In genomic region chr10:37975407-37975991, GRCh38 we compare ENCODE assay signal across 8 cellular contexts. TPM values are rescaled to one million over a fixed set of nuclear protein-coding genes. Genes with fewer than 3 reads are reported as not detected.
DNase-seq lines count a peak whose midpoint lies in the region; ATAC-seq and TF ChIP-seq lines count a peak whose summit lies in the region.

No MANE protein-coding gene starts in this region.

- peak overlapping the region; percentile 84 to 98 (median 89) for H3K9ac ChIP-seq in BLaER1 treated with 17β-estradiol and CSF1 and Interleukin-3, amounts not matched to agents 10 nM and 100 nM

- H3K36me3 ChIP-seq in BLaER1 treated with 17β-estradiol and CSF1 and Interleukin-3, amounts not matched to agents 10 nM and 100 nM, result peaks cover 0 to 14% (median 10%) of the 10 kb centered on the region in 11 experiments; a peak in 12 of 22 replicates
- no peaks in the 10 kb centered on the region for H3K36me3 ChIP-seq in HEK293 (ENCODE audit: control insufficient read depth in 2 of 2, insufficient read depth in 1 of 2, low read length in 2 of 2)
- no peaks in the 10 kb centered on the region for H3K36me3 ChIP-seq in esophagus (ENCODE audit: control insufficient read depth in 2 of 2, insufficient read depth in 2 of 2, low read length in 1 of 2)
- peaks cover 5% of the 10 kb centered on the region for H3K36me3 ChIP-seq in neuron (ENCODE audit: insufficient read depth, low read length)

- H3K4me1 ChIP-seq in BLaER1 treated with 17β-estradiol and CSF1 and Interleukin-3, amounts not matched to agents 10 nM and 100 nM, result peaks cover 10 to 22% (median 14%) of the 10 kb centered on the region in 10 experiments
- H3K4me1 ChIP-seq in HEK293 (ENCODE audit: control insufficient read depth, insufficient read depth, low read length) (no peaks in the 10 kb centered on the region), esophagus (ENCODE audit: control insufficient read depth in 2 of 2, insufficient read depth in 2 of 2, low read length in 1 of 2) (no peaks in the 10 kb centered on the region), neuron (ENCODE audit: insufficient read depth, low read length) (peaks cover 8% of the 10 kb centered on the region)

- H4K20me1 ChIP-seq in BLaER1 treated with 17β-estradiol and CSF1 and Interleukin-3, amounts not matched to agents 10 nM and 100 nM, result no peaks in the 10 kb centered on the region

- H3K36me3 Mint-ChIP-seq in T-helper 1 cell treated with Interleukin-12 subunit alpha and Interleukin-12 subunit beta and Interleukin-4 antibody, amounts not matched to agents 30 μg/mL and 1 μg/mL, for 36 hours (ENCODE audit: low read depth), result peaks cover 15% of the 10 kb centered on the region

- ATAC-seq in GM18873 (IDR thresholded peaks at IDR 0.05; ENCODE audit: low FRiP score, unreplicated experiment), result no peak

- TF ChIP-seq CTCF in HEK293 (tag by site-specific recombination; IDR thresholded peaks at IDR 0.05), result no peak

- H3K27me3 ChIP-seq in BLaER1 treated with 17β-estradiol and CSF1 and Interleukin-3, amounts not matched to agents 10 nM and 100 nM, result no peaks in the 10 kb centered on the region
- H3K27me3 ChIP-seq in esophagus (ENCODE audit: control insufficient read depth in 1 of 2, insufficient read depth in 2 of 2, low read length in 2 of 2) (no peaks in the 10 kb centered on the region), neuron (ENCODE audit: insufficient read depth, low read length) (no peaks in the 10 kb centered on the region)

- H3K9me3 Mint-ChIP-seq in T-helper 1 cell treated with Interleukin-12 subunit alpha and Interleukin-12 subunit beta and Interleukin-4 antibody, amounts not matched to agents 30 μg/mL and 1 μg/mL, for 36 hours, result no peaks in the 10 kb centered on the region

- POLR2A ChIA-PET in HEK293 (lab: Yijun Ruan, JAX), result interaction anchor here (0.5 to 1.1 kb wide), 3 partner anchors 35 to 1854 kb away, joined by 3 to 6 read pairs (median 4); partner anchors contain the start of gene ZNF33A

- DNase-seq in OCI-M2 (lab: John Stamatoyannopoulos, UW; ENCODE audit: unreplicated experiment) (no peak), NCI-H1436 (lab: John Stamatoyannopoulos, UW) (no peak)

- CTCF ChIA-PET in HEK293 (lab: Yijun Ruan, JAX), result interaction anchor here (0.9 to 1.0 kb wide), 3 partner anchors 11 to 175 kb away, joined by 3 to 4 read pairs (median 3); no protein-coding TSS in a partner anchor

- H3K4me3 ChIP-seq in BLaER1 treated with 17β-estradiol and CSF1 and Interleukin-3, amounts not matched to agents 10 nM and 100 nM, result peak overlapping the region; percentile 72 to 95 (median 80)
- H3K4me3 ChIP-seq in HEK293 (ENCODE audit: low read depth, low read length) (peak overlapping the region; percentile 65), esophagus (ENCODE audit: low read depth in 1 of 2, low read length in 2 of 2) (peak overlapping the region; percentile 66 to 93), neuron (ENCODE audit: low read length) (peak overlapping the region; percentile 60)

- H3K4me2 ChIP-seq in BLaER1 treated with 17β-estradiol and CSF1 and Interleukin-3, amounts not matched to agents 10 nM and 100 nM, result peak overlapping the region; percentile 73 to 99 (median 86)

- H2AFZ ChIP-seq in neuron (ENCODE audit: low read depth, low read length), result peak overlapping the region; percentile 88

- peaks cover 17% of the 10 kb centered on the region for H3K4me1 Mint-ChIP-seq in T-helper 1 cell treated with Interleukin-12 subunit alpha and Interleukin-12 subunit beta and Interleukin-4 antibody, amounts not matched to agents 30 μg/mL and 1 μg/mL, for 36 hours (ENCODE audit: low read depth)

- 19 to 24% methylated on average over 5 of the region's 5 CpGs for WGBS in esophagus, 2 donors

- H3K27ac ChIP-seq in BLaER1 treated with 17β-estradiol and CSF1 and Interleukin-3, amounts not matched to agents 10 nM and 100 nM, result peak overlapping the region; percentile 81 to 97 (median 88)
- H3K27ac ChIP-seq in HEK293 (ENCODE audit: extremely low read depth, low read depth, low read length), result peak overlapping the region; percentile 79; the same call in 1 of the 2 replicates
- H3K27ac ChIP-seq in esophagus (ENCODE audit: low read depth in 2 of 2, low read length in 1 of 2), result peak overlapping the region; percentile 70 to 92

- peak overlapping the region; percentile 84 for H3K4me3 Mint-ChIP-seq in T-helper 1 cell treated with Interleukin-12 subunit alpha and Interleukin-12 subunit beta and Interleukin-4 antibody, amounts not matched to agents 30 μg/mL and 1 μg/mL, for 36 hours

- peaks cover 0 to 14% (median 10%) of the 10 kb centered on the region in 11 experiments; a peak in 9 of 22 replicates for H3K9me3 ChIP-seq in BLaER1 treated with 17β-estradiol and CSF1 and Interleukin-3, amounts not matched to agents 10 nM and 100 nM (replicated peaks in 1 of 11)
- no peaks in the 10 kb centered on the region for H3K9me3 ChIP-seq in HEK293 (ENCODE audit: control insufficient read depth, insufficient read depth, low read depth, low read length)
- H3K9me3 ChIP-seq in esophagus (ENCODE audit: control insufficient read depth in 2 of 2, insufficient read depth in 1 of 2, low read depth in 1 of 2, low read length in 1 of 2), result no peaks in the 10 kb centered on the region
- peaks cover 5% of the 10 kb centered on the region for H3K9me3 ChIP-seq in neuron (ENCODE audit: low read length)

- H3K27me3 Mint-ChIP-seq in T-helper 1 cell treated with Interleukin-12 subunit alpha and Interleukin-12 subunit beta and Interleukin-4 antibody, amounts not matched to agents 30 μg/mL and 1 μg/mL, for 36 hours (ENCODE audit: low read depth), result no peaks in the 10 kb centered on the region

- peak overlapping the region; percentile 94 for H3K27ac Mint-ChIP-seq in T-helper 1 cell treated with Interleukin-12 subunit alpha and Interleukin-12 subunit beta and Interleukin-4 antibody, amounts not matched to agents 30 μg/mL and 1 μg/mL, for 36 hours

TF ChIP-seq in HEK293, 187 proteins besides CTCF, POLR2A, EP300 and RAD21:
- TF ChIP-seq ZNF394 (tag by site-specific recombination; IDR thresholded peaks at IDR 0.05; ENCODE audit: borderline replicate concordance) (no peak), ZNF157 (tag by site-specific recombination; IDR thresholded peaks at IDR 0.05) (no peak), PATZ1 (tag by site-specific recombination; IDR thresholded peaks at IDR 0.05) (no peak), ZSCAN4 (tag by site-specific recombination; IDR thresholded peaks at IDR 0.05) (no peak), ZNF473 (tag by site-specific recombination; IDR thresholded peaks at IDR 0.05) (no peak), RBAK (tag by site-specific recombination; IDR thresholded peaks at IDR 0.05) (no peak), ZFP3 (tag by site-specific recombination; IDR thresholded peaks at IDR 0.05; ENCODE audit: low read depth) (no peak), KLF17 (tag by site-specific recombination; IDR thresholded peaks at IDR 0.05) (no peak), ZNF501 (tag by site-specific recombination; IDR thresholded peaks at IDR 0.05) (no peak), PRDM4 (tag by site-specific recombination; IDR thresholded peaks at IDR 0.05) (no peak)

RNA-seq across cellular contexts. Expression of gene ZNF25, which starts 0.9 kb away (rescaled TPM):
- 1 to 10 TPM; 1.7 to 2.0 TPM for polyA plus RNA-seq in esophagus

RNA-seq across cellular contexts. Expression of gene ZNF33A, which starts 35.0 kb away (rescaled TPM):
- 1 to 10 TPM; 7.4 to 8.3 TPM for polyA plus RNA-seq in esophagus
